Comparison of ENCODE assay signal across 26 cellular contexts in genomic region chr10:132207536-132208488, GRCh38.
"Had no signal": no experiment of that assay in that cellular context is flagged by ENCODE, and none has a peak within 500 bp of the region (broad histone marks: within the 10 kb centered on the region; RNA-seq: fewer than 3 reads in every experiment).

No MANE protein-coding gene starts in this region.

- H3K36me3 ChIP-seq: adrenal gland, cardiac muscle cell, gastrocnemius medialis, pancreas, prostate gland, thyroid gland, upper lobe of right lung had no signal

- ATAC-seq: activated CD4-positive, alpha-beta T cell treated with anti-CD3 and anti-CD28 coated beads for 36 hours; activated T-cell treated with anti-CD3 and anti-CD28 coated beads, Interleukin-2, amount 50 U/mL, for 72 hours; gastrocnemius medialis; left lung; pancreas; T-cell; upper lobe of right lung had no signal

- DNase-seq: activated B cell treated with CpG ODN at 0.5 μM for 24 hours; activated CD4-positive, alpha-beta T cell treated with anti-CD3 and anti-CD28 coated beads for 36 hours; activated naive CD4-positive, alpha-beta T cell treated with anti-CD3 and anti-CD28 coated beads for 36 hours; activated naive CD8-positive, alpha-beta T cell treated with anti-CD3 and anti-CD28 coated beads for 36 hours; activated T-cell treated with anti-CD3 and anti-CD28 coated beads for 4 hours; activated T-cell treated with anti-CD3 and anti-CD28 coated beads, Interleukin-2, amount 50 U/mL, for 72 hours; adrenal gland; aorta; dorsolateral prefrontal cortex; effector memory CD4-positive, alpha-beta T cell; gastrocnemius medialis; hypothalamus; kidney glomerular epithelial cell; mammary epithelial cell; stimulated activated CD4-positive, alpha-beta T cell treated with anti-CD3 and anti-CD28 coated beads, Interleukin-15, amount 100 ng/mL, for 24 hours; stimulated activated CD4-positive, alpha-beta T cell treated with anti-CD3 and anti-CD28 coated beads, Interleukin-2, amount 100 ng/mL, for 24 hours; stomach; T-cell; thyroid gland; upper lobe of right lung had no signal

- H3K9me3 ChIP-seq: adrenal gland, gastrocnemius medialis, left lung, pancreas, prostate gland, thyroid gland, upper lobe of right lung had no signal

- H3K4me3 ChIP-seq: adrenal gland, cardiac muscle cell, coronary artery, dorsolateral prefrontal cortex, gastrocnemius medialis, left lung, pancreas, prostate gland, smooth muscle cell, stomach, thyroid gland, upper lobe of right lung had no signal

- H3K27me3 ChIP-seq: adrenal gland, cardiac muscle cell, dorsolateral prefrontal cortex, gastrocnemius medialis, left lung, pancreas, stomach, thyroid gland, upper lobe of right lung had no signal

- H3K27ac ChIP-seq: adrenal gland, cardiac muscle cell, coronary artery, gastrocnemius medialis, left lung, pancreas, prostate gland, stomach, thyroid gland, upper lobe of right lung had no signal

- H3K4me1 ChIP-seq: adrenal gland, gastrocnemius medialis, left lung, pancreas, prostate gland, stomach, thyroid gland, upper lobe of right lung had no signal
